29 cellular contexts compared by ENCODE assay signal in the genomic region with DNA sequence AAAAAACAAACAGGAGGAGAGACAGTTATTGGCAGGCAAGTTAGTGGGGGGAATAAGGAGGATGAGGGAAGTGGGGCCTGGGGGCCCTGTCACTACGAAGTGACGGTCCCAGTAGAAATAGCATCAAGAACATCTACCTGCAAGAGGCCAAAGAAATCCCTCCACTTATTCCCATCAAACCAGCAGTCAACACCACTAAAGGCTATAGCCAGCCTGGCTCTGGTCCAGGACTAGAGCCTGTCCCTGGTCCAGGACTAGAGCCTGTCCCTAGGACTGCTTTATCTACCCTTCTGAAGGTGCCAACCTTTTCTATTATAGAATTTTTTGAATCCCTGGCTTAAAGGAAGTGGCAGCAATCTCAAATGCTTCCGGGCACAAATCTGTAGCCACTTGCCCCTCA. TPM values are rescaled to one million over a fixed set of nuclear protein-coding genes. Genes with fewer than 3 reads are reported as not detected.
DNase-seq lines count a peak whose midpoint lies in the region; ATAC-seq and TF ChIP-seq lines count a peak whose summit lies in the region.
"Had no signal": no experiment of that assay in that cellular context is flagged by ENCODE, and none has a peak within 500 bp of the region (broad histone marks: within the 10 kb centered on the region; RNA-seq: fewer than 3 reads in every experiment).

No MANE protein-coding gene starts in this region.

- no peaks in the 10 kb centered on the region for H3K36me3 ChIP-seq in right atrium auricular region
- H3K36me3 ChIP-seq: BE2C, BLaER1 had no signal

- H3K4me1 Mint-ChIP-seq in type B pancreatic cell (ENCODE audit: unreplicated experiment), result no peaks in the 10 kb centered on the region
- H3K4me1 Mint-ChIP-seq: CD14-positive monocyte; CD4-positive, alpha-beta memory T cell; CD4-positive, CD25-positive, alpha-beta regulatory T cell; CD8-positive, alpha-beta memory T cell had no signal

- H3K9me3 ChIP-seq in right atrium auricular region, result no peaks in the 10 kb centered on the region
- H3K9me3 ChIP-seq: BE2C had no signal

- no peak overlapping the region for H3K4me3 Mint-ChIP-seq in type B pancreatic cell
- H3K4me3 Mint-ChIP-seq: CD14-positive monocyte; CD4-positive, alpha-beta memory T cell; CD4-positive, CD25-positive, alpha-beta regulatory T cell; CD8-positive, alpha-beta memory T cell had no signal

- no peak overlapping the region for H3K27ac Mint-ChIP-seq in type B pancreatic cell
- H3K27ac Mint-ChIP-seq: CD14-positive monocyte; CD4-positive, alpha-beta memory T cell; CD8-positive, alpha-beta memory T cell had no signal

- H3K27ac ChIP-seq in right atrium auricular region, result no peak overlapping the region
- H3K27ac ChIP-seq: BLaER1 had no signal

- H3K4me1 ChIP-seq in right atrium auricular region, result no peaks in the 10 kb centered on the region
- H3K4me1 ChIP-seq: BE2C, BLaER1 had no signal

- intact Hi-C loops in Right ventricle myocardium inferior (cut with DNase I), result no loop called here
- intact Hi-C loops in Right ventricle myocardium superior (cut with DNase I), result no loop called here
- intact Hi-C loops in left cardiac atrium (cut with DNase I), result no loop called here

- ATAC-seq in Right ventricle myocardium inferior (peak; percentile 56), Right ventricle myocardium superior (ENCODE audit: poor library complexity) (no peak), left cardiac atrium (no peak), left lobe of liver (no peak)
- ATAC-seq: GM12878 had no signal

- H3K36me3 Mint-ChIP-seq in type B pancreatic cell, result no peaks in the 10 kb centered on the region
- H3K36me3 Mint-ChIP-seq: CD14-positive monocyte; CD4-positive, alpha-beta memory T cell; CD4-positive, CD25-positive, alpha-beta regulatory T cell; CD8-positive, alpha-beta memory T cell had no signal

- no peaks in the 10 kb centered on the region for H3K9me3 Mint-ChIP-seq in type B pancreatic cell

- TF ChIP-seq CTCF in right atrium auricular region (IDR thresholded peaks at IDR 0.05), result no peak
- no peak for TF ChIP-seq CTCF in type B pancreatic cell (conservative IDR thresholded peaks at IDR 0.05)

- no peak overlapping the region for H3K4me3 ChIP-seq in right atrium auricular region
- H3K4me3 ChIP-seq: BLaER1, GM12878 had no signal

- no peak for DNase-seq in Right ventricle myocardium inferior (ENCODE audit: missing footprints)
- DNase-seq in Right ventricle myocardium superior, result no peak
- peak; percentile 7 for DNase-seq in right atrium auricular region (ENCODE audit: low spot score)
- no peak for DNase-seq in left cardiac atrium
- peak; percentile 34 for DNase-seq in left lobe of liver (ENCODE audit: low spot score)
- DNase-seq in type B pancreatic cell (ENCODE audit: extremely low spot score, unreplicated experiment), result peak; percentile 25
- DNase-seq in NK-92 treated with Interleukin-12 subunit alpha and Interleukin-12 subunit beta, amount 100 ng/mL, for 24 hours (lab: John Stamatoyannopoulos, UW), result no peak
- DNase-seq in RKO (ENCODE audit: low spot score), result no peak
- DNase-seq: 8988T; ACHN; BE2C; C1 segment of cervical spinal cord; CD4-positive, alpha-beta memory T cell; CD4-positive, CD25-positive, alpha-beta regulatory T cell; CD8-positive, alpha-beta memory T cell; COR-L47; DMS 273 treated with DMSO at 0.1 percent for 48 hours; DMS153; DMS53; DMS79; DND-41; EL; GDM1 had no signal

- H3K27me3 ChIP-seq in right atrium auricular region, result no peaks in the 10 kb centered on the region
- H3K27me3 ChIP-seq: BE2C, BLaER1 had no signal

- peaks cover 15% of the 10 kb centered on the region for H3K27me3 Mint-ChIP-seq in type B pancreatic cell

RNA-seq across cellular contexts. Expression of gene KLF18, which starts 3.2 kb away (rescaled TPM):
- total RNA-seq in Right ventricle myocardium inferior (not detected), Right ventricle myocardium superior (not detected), right atrium auricular region (not detected), left cardiac atrium (not detected), left lobe of liver (not detected), type B pancreatic cell (ENCODE audit: low replicate concordance) (not detected in 2 replicates)
- total RNA-seq: A673; CD4-positive, alpha-beta memory T cell; CD4-positive, CD25-positive, alpha-beta regulatory T cell; CD8-positive, alpha-beta memory T cell; Daoy; G401; GM12878 had no signal

RNA-seq across cellular contexts. Expression of gene KLF17, which starts 19.6 kb away (rescaled TPM):
- total RNA-seq in Right ventricle myocardium inferior (not detected), Right ventricle myocardium superior (not detected), right atrium auricular region (not detected), left cardiac atrium (not detected), left lobe of liver (not detected), type B pancreatic cell (ENCODE audit: low replicate concordance) (not detected in 2 replicates)
- total RNA-seq: A673; CD4-positive, alpha-beta memory T cell; CD4-positive, CD25-positive, alpha-beta regulatory T cell; CD8-positive, alpha-beta memory T cell; Daoy; G401; GM12878 had no signal

Comparison
In these comparisons a context has a peak if more than half of its experiments do, and no peak if none do; other contexts are left out.
1. DNase-seq: peak in right atrium auricular region (single experiment), left lobe of liver (single experiment) and type B pancreatic cell (single experiment); none in Right ventricle myocardium inferior (single experiment), Right ventricle myocardium superior (single experiment), left cardiac atrium (single experiment), NK-92 treated with Interleukin-12 subunit alpha and Interleukin-12 subunit beta, amount 100 ng/mL, for 24 hours (single experiment) and RKO (single experiment).